8 cellular contexts compared by ENCODE assay signal in the genomic region with DNA sequence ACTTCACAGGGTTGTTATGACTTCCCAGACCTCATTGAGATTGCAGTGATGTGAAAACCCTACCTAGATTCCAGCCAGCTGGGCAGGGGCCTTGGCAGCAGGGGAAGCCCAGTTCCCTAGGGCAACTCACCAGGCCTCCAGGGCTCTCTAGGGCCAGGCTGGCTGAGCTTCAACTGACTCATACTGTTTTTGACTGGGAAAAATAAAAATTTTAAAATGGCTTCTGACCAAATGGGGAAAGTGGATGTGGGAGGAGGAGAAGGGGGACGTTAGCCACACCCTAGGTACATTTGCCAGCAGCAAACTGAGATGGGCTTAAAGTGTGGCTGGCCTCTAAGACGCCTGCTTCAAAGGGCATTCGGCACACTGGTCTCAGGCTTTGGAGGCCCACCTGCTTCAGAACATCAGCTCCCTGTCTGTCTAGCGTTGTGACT. TPM values are rescaled to one million over a fixed set of nuclear protein-coding genes. Genes with fewer than 3 reads are reported as not detected.
DNase-seq lines count a peak whose midpoint lies in the region; ATAC-seq and TF ChIP-seq lines count a peak whose summit lies in the region.

No MANE protein-coding gene starts in this region.

- no peaks in the 10 kb centered on the region for H3K36me3 ChIP-seq in right atrium auricular region
- no peaks in the 10 kb centered on the region for H3K36me3 ChIP-seq in SJCRH30

- DNase-seq in Right ventricle myocardium inferior (ENCODE audit: missing footprints): no peak
- DNase-seq in right atrium auricular region (ENCODE audit: low spot score): no peak
- peak; percentile 39 to 62 for DNase-seq in SJCRH30
- peak; percentile 55 for DNase-seq in left cardiac atrium
- DNase-seq in RKO (ENCODE audit: low spot score): no peak
- no peak for DNase-seq in SHP77 (lab: John Stamatoyannopoulos, UW)
- no peak for DNase-seq in activated CD4-positive, alpha-beta T cell treated with anti-CD3 and anti-CD28 coated beads for 1 hour

- H3K27me3 ChIP-seq in right atrium auricular region (no peaks in the 10 kb centered on the region), SJCRH30 (no peaks in the 10 kb centered on the region)

- intact Hi-C loops in Right ventricle myocardium inferior (cut with DNase I) (no loop called here), left cardiac atrium (cut with DNase I) (no loop called here)

- H3K4me3 ChIP-seq in right atrium auricular region (no peak overlapping the region), SJCRH30 (no peak overlapping the region)

- no peaks in the 10 kb centered on the region for H3K9me3 ChIP-seq in right atrium auricular region
- no peaks in the 10 kb centered on the region for H3K9me3 ChIP-seq in SJCRH30 (replicated peaks)

- no peak for TF ChIP-seq CTCF in right atrium auricular region (IDR thresholded peaks at IDR 0.05)

- ATAC-seq in Right ventricle myocardium inferior: peak; percentile 78
- peak; percentile 79 to 82 for ATAC-seq in left cardiac atrium
- no peak for ATAC-seq in GM21737 (IDR thresholded peaks at IDR 0.05; ENCODE audit: unreplicated experiment)

- H3K27ac ChIP-seq in right atrium auricular region (peak overlapping the region in 1 of 2 donors; percentile 10), SJCRH30 (no peak overlapping the region)

- H3K4me1 ChIP-seq in right atrium auricular region (peaks cover 0 to 45% of the 10 kb centered on the region in 2 donors), SJCRH30 (no peaks in the 10 kb centered on the region)

RNA-seq across cellular contexts. Expression of a gene that starts 39.0 kb away (rescaled TPM):
- total RNA-seq in Right ventricle myocardium inferior (9.5 TPM), right atrium auricular region (10 to 100 TPM; 20.7 to 24.9 TPM), left cardiac atrium (10 to 100 TPM in 1 of 2 donors, 1 to 10 TPM in 1; 7.8 to 17.0 TPM)
- 10.0 and 15.3 TPM in 2 replicates for total RNA-seq in SJCRH30 (2014; rRNA removed; shearing (Covaris generic))

Comparison
In these comparisons a context has a peak if more than half of its experiments do, and no peak if none do; other contexts are left out.
1. DNase-seq: peak in SJCRH30 (2 of 2) and left cardiac atrium (single experiment); none in Right ventricle myocardium inferior (single experiment), right atrium auricular region (single experiment), RKO (single experiment), SHP77 (0 of 2) and activated CD4-positive, alpha-beta T cell treated with anti-CD3 and anti-CD28 coated beads for 1 hour (single experiment).